ENCODE assay signal across 11 cellular contexts in genomic region chr2:188786368-188786781, GRCh38.
A peak's percentile ranks its signal among the peaks of the same experiment; 100 is the strongest.
DNase-seq lines count a peak whose midpoint lies in the region; ATAC-seq and TF ChIP-seq lines count a peak whose summit lies in the region.
"Had no signal": no experiment of that assay in that cellular context is flagged by ENCODE, and none has a peak within 500 bp of the region (broad histone marks: within the 10 kb centered on the region; RNA-seq: fewer than 3 reads in every experiment).

No MANE protein-coding gene starts in this region.

- H3K36me3 Mint-ChIP-seq in activated T-cell treated with anti-CD3 and anti-CD28 coated beads, Interleukin-2, amount 50 U/mL, for 72 hours (ENCODE audit: insufficient read depth in 2 of 2), result no peaks in the 10 kb centered on the region
- H3K36me3 Mint-ChIP-seq in H9 (ENCODE audit: insufficient read depth in 1 of 3, low read depth in 3 of 3), result no peaks in the 10 kb centered on the region
- H3K36me3 Mint-ChIP-seq: activated CD4-positive, alpha-beta memory T cell treated with anti-CD3 and anti-CD28 coated beads for 36 hours; CD4-positive, alpha-beta memory T cell had no signal

- H3K23me2 ChIP-seq in H9 (ENCODE audit: insufficient read length, low read depth, low read length, poor library complexity, severe bottlenecking), result no peaks in the 10 kb centered on the region

- H3K9me3 Mint-ChIP-seq in activated T-cell treated with anti-CD3 and anti-CD28 coated beads, Interleukin-2, amount 50 U/mL, for 72 hours, result no peaks in the 10 kb centered on the region
- no peaks in the 10 kb centered on the region for H3K9me3 Mint-ChIP-seq in H9
- H3K9me3 Mint-ChIP-seq: activated CD4-positive, alpha-beta memory T cell treated with anti-CD3 and anti-CD28 coated beads for 36 hours; CD4-positive, alpha-beta memory T cell had no signal

- no peak overlapping the region for H3K14ac ChIP-seq in H9 (ENCODE audit: insufficient read depth, low read length)

- H3K4me1 ChIP-seq in foreskin keratinocyte (peaks cover 19% of the 10 kb centered on the region), rectal smooth muscle tissue (ENCODE audit: control insufficient read depth, insufficient read depth, low read length) (peaks cover 25% of the 10 kb centered on the region), MM.1S (ENCODE audit: low read length) (no peaks in the 10 kb centered on the region), H9 (ENCODE audit: insufficient read depth, low read length) (no peaks in the 10 kb centered on the region)

- H3K27me3 Mint-ChIP-seq in activated T-cell treated with anti-CD3 and anti-CD28 coated beads, Interleukin-2, amount 50 U/mL, for 72 hours (ENCODE audit: low read depth), result no peaks in the 10 kb centered on the region
- H3K27me3 Mint-ChIP-seq in H9 (ENCODE audit: low read depth), result no peaks in the 10 kb centered on the region
- H3K27me3 Mint-ChIP-seq: activated CD4-positive, alpha-beta memory T cell treated with anti-CD3 and anti-CD28 coated beads for 36 hours; CD4-positive, alpha-beta memory T cell; dendritic cell treated with granulocyte-macrophage colony-stimulating factor and Interleukin-4, amounts not matched to agents 40 ng/mL and 50 ng/mL, for 4 days had no signal

- H2BK5ac ChIP-seq in H9 (ENCODE audit: insufficient read length, low read length), result no peak overlapping the region

- no peaks in the 10 kb centered on the region for H3K4me1 Mint-ChIP-seq in activated T-cell treated with anti-CD3 and anti-CD28 coated beads, Interleukin-2, amount 50 U/mL, for 72 hours (ENCODE audit: low read depth)
- H3K4me1 Mint-ChIP-seq in H9, result peaks cover 0 to 2% of the 10 kb centered on the region in 2 experiments; a peak in 1 of 4 replicates
- H3K4me1 Mint-ChIP-seq: CD4-positive, alpha-beta memory T cell had no signal

- no peak overlapping the region for H4K8ac ChIP-seq in H9 (replicated peaks; ENCODE audit: insufficient read length, low read depth, low read length)

- no peak overlapping the region for H2BK12ac ChIP-seq in H9 (ENCODE audit: insufficient read length, low read depth, low read length)

- no peak overlapping the region for H3K4ac ChIP-seq in H9 (ENCODE audit: low read depth, low read length)

- no peak overlapping the region for H3K27ac Mint-ChIP-seq in activated T-cell treated with anti-CD3 and anti-CD28 coated beads, Interleukin-2, amount 50 U/mL, for 72 hours
- peak overlapping the region in 1 of 3 experiments; percentile 76; a peak in 1 of 7 replicates for H3K27ac Mint-ChIP-seq in H9
- H3K27ac Mint-ChIP-seq: activated CD4-positive, alpha-beta memory T cell treated with anti-CD3 and anti-CD28 coated beads for 36 hours; CD4-positive, alpha-beta memory T cell; dendritic cell treated with granulocyte-macrophage colony-stimulating factor and Interleukin-4, amounts not matched to agents 40 ng/mL and 50 ng/mL, for 4 days had no signal

- H3K36me3 ChIP-seq in rectal smooth muscle tissue (ENCODE audit: control insufficient read depth, insufficient read depth, low read length) (no peaks in the 10 kb centered on the region), MM.1S (replicated peaks; ENCODE audit: insufficient read depth, low read length) (no peaks in the 10 kb centered on the region)

- H4K20me1 ChIP-seq in MM.1S (ENCODE audit: insufficient read depth, low read length) (no peaks in the 10 kb centered on the region), H9 (ENCODE audit: control insufficient read depth, insufficient read depth, insufficient read length) (no peaks in the 10 kb centered on the region)

- H3T11ph ChIP-seq in H9 (ENCODE audit: low read length), result no peak overlapping the region

- H3K4me3 Mint-ChIP-seq in activated T-cell treated with anti-CD3 and anti-CD28 coated beads, Interleukin-2, amount 50 U/mL, for 72 hours, result no peak overlapping the region
- no peak overlapping the region for H3K4me3 Mint-ChIP-seq in H9
- H3K4me3 Mint-ChIP-seq: activated CD4-positive, alpha-beta memory T cell treated with anti-CD3 and anti-CD28 coated beads for 36 hours; CD4-positive, alpha-beta memory T cell; dendritic cell treated with granulocyte-macrophage colony-stimulating factor and Interleukin-4, amounts not matched to agents 40 ng/mL and 50 ng/mL, for 4 days had no signal

- H3K4me2 ChIP-seq in MM.1S (ENCODE audit: low read depth, low read length) (no peak overlapping the region), H9 (ENCODE audit: insufficient read depth, insufficient read length, low read length) (no peak overlapping the region)

- H3K9ac ChIP-seq in rectal smooth muscle tissue (ENCODE audit: low read length) (no peak overlapping the region), MM.1S (ENCODE audit: low read length) (no peak overlapping the region), H9 (ENCODE audit: extremely low read depth, insufficient read length, low read length) (no peak overlapping the region)

- no peaks in the 10 kb centered on the region for H3K9me3 ChIP-seq in MM.1S (replicated peaks; ENCODE audit: insufficient read depth, low read length)
- no peaks in the 10 kb centered on the region for H3K9me3 ChIP-seq in H9 (ENCODE audit: control insufficient read depth, low read depth, low read length)

- no peak overlapping the region for H3K56ac ChIP-seq in H9 (ENCODE audit: insufficient read length, low read depth, low read length)

- DNase-seq in Daoy (ENCODE audit: low read depth), result peak; percentile 66
- DNase-seq in foreskin keratinocyte, result peak; percentile 45 to 63
- DNase-seq in iPS-NIHi7 (ENCODE audit: extremely low spot score), result no peak
- no peak for DNase-seq in activated T-cell treated with anti-CD3 and anti-CD28 coated beads, Interleukin-2, amount 50 U/mL, for 72 hours
- DNase-seq in MM.1S, result no peak
- DNase-seq in H9, result no peak
- DNase-seq: activated CD4-positive, alpha-beta memory T cell treated with anti-CD3 and anti-CD28 coated beads for 36 hours; CD4-positive, alpha-beta memory T cell had no signal

- no peak overlapping the region for H2BK15ac ChIP-seq in H9 (ENCODE audit: low read depth, low read length)

- H4K91ac ChIP-seq in H9 (ENCODE audit: insufficient read length, low read depth, low read length), result no peak overlapping the region

- no peak overlapping the region for H2AFZ ChIP-seq in MM.1S (ENCODE audit: low read length)
- no peak overlapping the region for H2AFZ ChIP-seq in H9 (ENCODE audit: low read length)

- H3F3A ChIP-seq in MM.1S (ENCODE audit: insufficient read depth, low read length), result no peaks in the 10 kb centered on the region

- no peak overlapping the region for H2BK20ac ChIP-seq in H9 (ENCODE audit: low read depth, low read length, poor library complexity, severe bottlenecking)

- peak; percentile 71 for ATAC-seq in SK-N-SH treated with all-trans-retinoic acid at 6 μM for 48 hours
- ATAC-seq in foreskin keratinocyte, result peak; percentile 66
- ATAC-seq in activated T-cell treated with anti-CD3 and anti-CD28 coated beads, Interleukin-2, amount 50 U/mL, for 72 hours (replicated peaks in 1 of 2), result no peak

- TF ChIP-seq CTCF in foreskin keratinocyte (conservative IDR thresholded peaks at IDR 0.05) (no peak), MM.1S (IDR thresholded peaks at IDR 0.05; ENCODE audit: low read length) (no peak), H9 (conservative IDR thresholded peaks at IDR 0.05) (no peak)

- H3K27me3 ChIP-seq in foreskin keratinocyte (no peaks in the 10 kb centered on the region), rectal smooth muscle tissue (ENCODE audit: control insufficient read depth, insufficient read depth, low read length) (no peaks in the 10 kb centered on the region), MM.1S (replicated peaks; ENCODE audit: insufficient read depth, low read length) (no peaks in the 10 kb centered on the region), H9 (ENCODE audit: insufficient read depth, low read length) (no peaks in the 10 kb centered on the region)

- H2AK5ac ChIP-seq in H9 (ENCODE audit: insufficient read length, low read length), result no peak overlapping the region

- H3K27ac ChIP-seq in foreskin keratinocyte (no peak overlapping the region), rectal smooth muscle tissue (ENCODE audit: low read depth, low read length) (peak overlapping the region; percentile 94), MM.1S (ENCODE audit: low read length) (no peak overlapping the region), H9 (ENCODE audit: insufficient read length, low read depth, low read length) (no peak overlapping the region)

- no peaks in the 10 kb centered on the region for H3K9me2 ChIP-seq in MM.1S (replicated peaks; ENCODE audit: insufficient read depth, low read length)

- no peak overlapping the region for H2BK120ac ChIP-seq in H9 (ENCODE audit: low read depth, low read length, poor library complexity, severe bottlenecking)

- H3K4me3 ChIP-seq in rectal smooth muscle tissue (ENCODE audit: low read length) (peak overlapping the region; percentile 19), MM.1S (ENCODE audit: low read length) (no peak overlapping the region)

- H4K5ac ChIP-seq in H9 (ENCODE audit: insufficient read length, low read depth, low read length), result no peak overlapping the region

- no peak overlapping the region for H3K23ac ChIP-seq in H9 (ENCODE audit: insufficient read length, low read depth, low read length)

- no peaks in the 10 kb centered on the region for H3K79me2 ChIP-seq in MM.1S (ENCODE audit: low read length)
- no peaks in the 10 kb centered on the region for H3K79me2 ChIP-seq in H9 (ENCODE audit: insufficient read depth, low read length)

- no peak overlapping the region for H3K18ac ChIP-seq in H9 (ENCODE audit: insufficient read length, low read depth, low read length)

- no peaks in the 10 kb centered on the region for H3K79me1 ChIP-seq in H9 (ENCODE audit: insufficient read depth, low read depth, low read length, poor library complexity, severe bottlenecking)

- WGBS in H9 (ENCODE audit: extremely low coverage, insufficient read length, low lambda C conversion rate), result no CpG with 5 or more reads among the region's 3 CpGs

TF ChIP-seq in SK-N-SH treated with all-trans-retinoic acid at 6 μM for 48 hours, 23 proteins besides CTCF, POLR2A, EP300 and RAD21 (continues in another document):
- no peak for TF ChIP-seq BACH2 (CRISPR knock-in tag; IDR thresholded peaks at IDR 0.05; ENCODE audit: borderline replicate concordance)
- no peak for TF ChIP-seq SNAI2 (CRISPR knock-in tag; IDR thresholded peaks at IDR 0.05)
- TF ChIP-seq ZC3H10 (CRISPR knock-in tag; IDR thresholded peaks at IDR 0.05), result no peak
- no peak for TF ChIP-seq ZFP3 (CRISPR knock-in tag; IDR thresholded peaks at IDR 0.05)
- TF ChIP-seq ISL1 (CRISPR knock-in tag; IDR thresholded peaks at IDR 0.05), result peak; percentile 25; the same call in 1 of the 2 replicates

Comparison
In these comparisons a context has a peak if more than half of its experiments do, and no peak if none do; other contexts are left out.
1. DNase-seq: peak in Daoy (single experiment) and foreskin keratinocyte (2 of 2); none in iPS-NIHi7 (single experiment), activated T-cell treated with anti-CD3 and anti-CD28 coated beads, Interleukin-2, amount 50 U/mL, for 72 hours (0 of 2), MM.1S (single experiment) and H9 (single experiment).
2. ATAC-seq: peak in SK-N-SH treated with all-trans-retinoic acid at 6 μM for 48 hours (single experiment) and foreskin keratinocyte (single experiment); none in activated T-cell treated with anti-CD3 and anti-CD28 coated beads, Interleukin-2, amount 50 U/mL, for 72 hours (0 of 2).